Comparison of ENCODE assay signal across 1 cellular context in the genomic region with DNA sequence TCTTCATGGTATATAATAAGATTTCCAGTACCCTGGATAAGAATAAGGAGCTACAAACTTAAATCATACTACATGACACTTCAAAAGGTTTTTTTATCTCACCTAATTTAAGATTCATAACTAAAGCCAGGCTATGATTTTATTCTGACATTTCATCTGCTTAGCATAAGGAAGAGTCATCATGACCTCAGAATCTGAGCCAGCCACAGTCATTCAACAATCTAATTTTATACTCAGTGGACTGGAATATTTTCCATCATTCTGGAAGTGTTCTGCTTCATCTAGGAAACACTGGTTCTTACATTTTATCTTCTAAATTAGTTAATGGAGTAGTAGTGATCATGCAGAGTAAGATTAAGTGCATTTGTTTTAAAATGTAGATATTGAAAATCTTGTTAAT.
TF ChIP-seq lines count a peak whose summit lies in the region.

No MANE protein-coding gene starts in this region.

TF ChIP-seq in GM23338, 12 proteins besides CTCF, POLR2A, EP300 and RAD21 (continued from another document):
- TF ChIP-seq, protein P1, sequence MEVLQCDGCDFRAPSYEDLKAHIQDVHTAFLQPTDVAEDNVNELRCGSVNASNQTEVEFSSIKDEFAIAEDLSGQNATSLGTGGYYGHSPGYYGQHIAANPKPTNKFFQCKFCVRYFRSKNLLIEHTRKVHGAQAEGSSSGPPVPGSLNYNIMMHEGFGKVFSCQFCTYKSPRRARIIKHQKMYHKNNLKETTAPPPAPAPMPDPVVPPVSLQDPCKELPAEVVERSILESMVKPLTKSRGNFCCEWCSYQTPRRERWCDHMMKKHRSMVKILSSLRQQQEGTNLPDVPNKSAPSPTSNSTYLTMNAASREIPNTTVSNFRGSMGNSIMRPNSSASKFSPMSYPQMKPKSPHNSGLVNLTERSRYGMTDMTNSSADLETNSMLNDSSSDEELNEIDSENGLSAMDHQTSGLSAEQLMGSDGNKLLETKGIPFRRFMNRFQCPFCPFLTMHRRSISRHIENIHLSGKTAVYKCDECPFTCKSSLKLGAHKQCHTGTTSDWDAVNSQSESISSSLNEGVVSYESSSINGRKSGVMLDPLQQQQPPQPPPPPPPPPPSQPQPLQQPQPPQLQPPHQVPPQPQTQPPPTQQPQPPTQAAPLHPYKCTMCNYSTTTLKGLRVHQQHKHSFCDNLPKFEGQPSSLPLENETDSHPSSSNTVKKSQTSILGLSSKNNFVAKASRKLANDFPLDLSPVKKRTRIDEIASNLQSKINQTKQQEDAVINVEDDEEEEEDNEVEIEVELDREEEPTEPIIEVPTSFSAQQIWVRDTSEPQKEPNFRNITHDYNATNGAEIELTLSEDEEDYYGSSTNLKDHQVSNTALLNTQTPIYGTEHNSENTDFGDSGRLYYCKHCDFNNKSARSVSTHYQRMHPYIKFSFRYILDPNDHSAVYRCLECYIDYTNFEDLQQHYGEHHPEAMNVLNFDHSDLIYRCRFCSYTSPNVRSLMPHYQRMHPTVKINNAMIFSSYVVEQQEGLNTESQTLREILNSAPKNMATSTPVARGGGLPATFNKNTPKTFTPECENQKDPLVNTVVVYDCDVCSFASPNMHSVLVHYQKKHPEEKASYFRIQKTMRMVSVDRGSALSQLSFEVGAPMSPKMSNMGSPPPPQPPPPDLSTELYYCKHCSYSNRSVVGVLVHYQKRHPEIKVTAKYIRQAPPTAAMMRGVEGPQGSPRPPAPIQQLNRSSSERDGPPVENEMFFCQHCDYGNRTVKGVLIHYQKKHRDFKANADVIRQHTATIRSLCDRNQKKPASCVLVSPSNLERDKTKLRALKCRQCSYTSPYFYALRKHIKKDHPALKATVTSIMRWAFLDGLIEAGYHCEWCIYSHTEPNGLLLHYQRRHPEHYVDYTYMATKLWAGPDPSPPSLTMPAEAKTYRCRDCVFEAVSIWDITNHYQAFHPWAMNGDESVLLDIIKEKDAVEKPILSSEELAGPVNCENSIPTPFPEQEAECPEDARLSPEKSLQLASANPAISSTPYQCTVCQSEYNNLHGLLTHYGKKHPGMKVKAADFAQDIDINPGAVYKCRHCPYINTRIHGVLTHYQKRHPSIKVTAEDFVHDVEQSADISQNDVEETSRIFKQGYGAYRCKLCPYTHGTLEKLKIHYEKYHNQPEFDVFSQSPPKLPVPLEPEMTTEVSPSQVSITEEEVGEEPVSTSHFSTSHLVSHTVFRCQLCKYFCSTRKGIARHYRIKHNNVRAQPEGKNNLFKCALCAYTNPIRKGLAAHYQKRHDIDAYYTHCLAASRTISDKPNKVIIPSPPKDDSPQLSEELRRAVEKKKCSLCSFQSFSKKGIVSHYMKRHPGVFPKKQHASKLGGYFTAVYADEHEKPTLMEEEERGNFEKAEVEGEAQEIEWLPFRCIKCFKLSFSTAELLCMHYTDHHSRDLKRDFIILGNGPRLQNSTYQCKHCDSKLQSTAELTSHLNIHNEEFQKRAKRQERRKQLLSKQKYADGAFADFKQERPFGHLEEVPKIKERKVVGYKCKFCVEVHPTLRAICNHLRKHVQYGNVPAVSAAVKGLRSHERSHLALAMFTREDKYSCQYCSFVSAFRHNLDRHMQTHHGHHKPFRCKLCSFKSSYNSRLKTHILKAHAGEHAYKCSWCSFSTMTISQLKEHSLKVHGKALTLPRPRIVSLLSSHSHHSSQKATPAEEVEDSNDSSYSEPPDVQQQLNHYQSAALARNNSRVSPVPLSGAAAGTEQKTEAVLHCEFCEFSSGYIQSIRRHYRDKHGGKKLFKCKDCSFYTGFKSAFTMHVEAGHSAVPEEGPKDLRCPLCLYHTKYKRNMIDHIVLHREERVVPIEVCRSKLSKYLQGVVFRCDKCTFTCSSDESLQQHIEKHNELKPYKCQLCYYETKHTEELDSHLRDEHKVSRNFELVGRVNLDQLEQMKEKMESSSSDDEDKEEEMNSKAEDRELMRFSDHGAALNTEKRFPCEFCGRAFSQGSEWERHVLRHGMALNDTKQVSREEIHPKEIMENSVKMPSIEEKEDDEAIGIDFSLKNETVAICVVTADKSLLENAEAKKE (CRISPR knock-in tag; IDR thresholded peaks at IDR 0.05) = no peak
- TF ChIP-seq, protein P2, sequence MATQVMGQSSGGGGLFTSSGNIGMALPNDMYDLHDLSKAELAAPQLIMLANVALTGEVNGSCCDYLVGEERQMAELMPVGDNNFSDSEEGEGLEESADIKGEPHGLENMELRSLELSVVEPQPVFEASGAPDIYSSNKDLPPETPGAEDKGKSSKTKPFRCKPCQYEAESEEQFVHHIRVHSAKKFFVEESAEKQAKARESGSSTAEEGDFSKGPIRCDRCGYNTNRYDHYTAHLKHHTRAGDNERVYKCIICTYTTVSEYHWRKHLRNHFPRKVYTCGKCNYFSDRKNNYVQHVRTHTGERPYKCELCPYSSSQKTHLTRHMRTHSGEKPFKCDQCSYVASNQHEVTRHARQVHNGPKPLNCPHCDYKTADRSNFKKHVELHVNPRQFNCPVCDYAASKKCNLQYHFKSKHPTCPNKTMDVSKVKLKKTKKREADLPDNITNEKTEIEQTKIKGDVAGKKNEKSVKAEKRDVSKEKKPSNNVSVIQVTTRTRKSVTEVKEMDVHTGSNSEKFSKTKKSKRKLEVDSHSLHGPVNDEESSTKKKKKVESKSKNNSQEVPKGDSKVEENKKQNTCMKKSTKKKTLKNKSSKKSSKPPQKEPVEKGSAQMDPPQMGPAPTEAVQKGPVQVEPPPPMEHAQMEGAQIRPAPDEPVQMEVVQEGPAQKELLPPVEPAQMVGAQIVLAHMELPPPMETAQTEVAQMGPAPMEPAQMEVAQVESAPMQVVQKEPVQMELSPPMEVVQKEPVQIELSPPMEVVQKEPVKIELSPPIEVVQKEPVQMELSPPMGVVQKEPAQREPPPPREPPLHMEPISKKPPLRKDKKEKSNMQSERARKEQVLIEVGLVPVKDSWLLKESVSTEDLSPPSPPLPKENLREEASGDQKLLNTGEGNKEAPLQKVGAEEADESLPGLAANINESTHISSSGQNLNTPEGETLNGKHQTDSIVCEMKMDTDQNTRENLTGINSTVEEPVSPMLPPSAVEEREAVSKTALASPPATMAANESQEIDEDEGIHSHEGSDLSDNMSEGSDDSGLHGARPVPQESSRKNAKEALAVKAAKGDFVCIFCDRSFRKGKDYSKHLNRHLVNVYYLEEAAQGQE (IDR thresholded peaks at IDR 0.05; ENCODE audit: unreplicated experiment) = no peak
- TF ChIP-seq CREB1 (CRISPR knock-in tag; IDR thresholded peaks at IDR 0.05; ENCODE audit: low read depth) = no peak
- TF ChIP-seq ZNF331 (CRISPR knock-in tag; IDR thresholded peaks at IDR 0.05; ENCODE audit: low read depth) = no peak
- no peak for TF ChIP-seq ZNF114 (CRISPR knock-in tag; IDR thresholded peaks at IDR 0.05)
- no peak for TF ChIP-seq STAT1 (IDR thresholded peaks at IDR 0.05; ENCODE audit: unreplicated experiment)
- TF ChIP-seq, protein P3, sequence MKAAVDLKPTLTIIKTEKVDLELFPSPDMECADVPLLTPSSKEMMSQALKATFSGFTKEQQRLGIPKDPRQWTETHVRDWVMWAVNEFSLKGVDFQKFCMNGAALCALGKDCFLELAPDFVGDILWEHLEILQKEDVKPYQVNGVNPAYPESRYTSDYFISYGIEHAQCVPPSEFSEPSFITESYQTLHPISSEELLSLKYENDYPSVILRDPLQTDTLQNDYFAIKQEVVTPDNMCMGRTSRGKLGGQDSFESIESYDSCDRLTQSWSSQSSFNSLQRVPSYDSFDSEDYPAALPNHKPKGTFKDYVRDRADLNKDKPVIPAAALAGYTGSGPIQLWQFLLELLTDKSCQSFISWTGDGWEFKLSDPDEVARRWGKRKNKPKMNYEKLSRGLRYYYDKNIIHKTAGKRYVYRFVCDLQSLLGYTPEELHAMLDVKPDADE (IDR thresholded peaks at IDR 0.05) = no peak
